ENCODE assay signal across 8 cellular contexts in genomic region chr2:159904127-159904564, GRCh38. TPM values are rescaled to one million over a fixed set of nuclear protein-coding genes. Genes with fewer than 3 reads are reported as not detected.
DNase-seq lines count a peak whose midpoint lies in the region; ATAC-seq and TF ChIP-seq lines count a peak whose summit lies in the region.

No MANE protein-coding gene starts in this region.

- intact Hi-C loops in Right ventricle myocardium inferior (cut with DNase I) (no loop called here), cardiac septum (cut with DNase I) (no loop called here)

- H3K4me3 Mint-ChIP-seq in activated CD4-positive, alpha-beta T cell treated with anti-CD3 and anti-CD28 coated beads, Interleukin-2, amount 10 ng/mL, durations not matched to agents 7 days and 5 days = peak overlapping the region; percentile 100
- H3K4me3 Mint-ChIP-seq in osteocyte (ENCODE audit: unreplicated experiment) = peak overlapping the region; percentile 30

- H3K9me3 Mint-ChIP-seq in activated CD4-positive, alpha-beta T cell treated with anti-CD3 and anti-CD28 coated beads, Interleukin-2, amount 10 ng/mL, durations not matched to agents 7 days and 5 days = no peaks in the 10 kb centered on the region
- no peaks in the 10 kb centered on the region for H3K9me3 Mint-ChIP-seq in osteocyte (ENCODE audit: unreplicated experiment)

- POLR2A ChIA-PET in activated CD4-positive, alpha-beta T cell treated with anti-CD3 and anti-CD28 coated beads, Interleukin-2, amount 10 ng/mL, durations not matched to agents 7 days and 5 days (lab: Charles Lee) = no interaction called here

- DNase-seq in Right ventricle myocardium inferior (ENCODE audit: missing footprints) (peak; percentile 63), cardiac septum (ENCODE audit: low spot score) (no peak), epithelial cell of proximal tubule (ENCODE audit: low read depth) (no peak), osteocyte (ENCODE audit: extremely low spot score, unreplicated experiment) (peak; percentile 84), mesenteric fat pad (ENCODE audit: low spot score) (no peak)
- DNase-seq in activated CD4-positive, alpha-beta T cell treated with anti-CD3 and anti-CD28 coated beads, Interleukin-2, amount 10 ng/mL, durations not matched to agents 7 days and 5 days = peak; percentile 45

- H3K27ac ChIP-seq in urinary bladder (ENCODE audit: low read depth) = peak overlapping the region; percentile 4

- CTCF ChIA-PET in activated CD4-positive, alpha-beta T cell treated with anti-CD3 and anti-CD28 coated beads, Interleukin-2, amount 10 ng/mL, durations not matched to agents 7 days and 5 days (lab: Charles Lee) = interaction anchor here (0.9 to 1.3 kb wide), 5 partner anchors 10 to 23 kb away, joined by 3 read pairs; no protein-coding TSS in a partner anchor

- WGBS in urinary bladder = 7% methylated on average over 28 of the region's 28 CpGs

- peak; percentile 41 for ATAC-seq in Right ventricle myocardium inferior
- ATAC-seq in HG03175 (IDR thresholded peaks at IDR 0.05; ENCODE audit: unreplicated experiment) = peak; percentile 33

- H3K36me3 ChIP-seq in urinary bladder (ENCODE audit: insufficient read depth) = no peaks in the 10 kb centered on the region

- TF ChIP-seq CTCF in epithelial cell of proximal tubule (conservative IDR thresholded peaks at IDR 0.05; ENCODE audit: low read depth, low read length) (no peak), osteocyte (IDR thresholded peaks at IDR 0.05) (no peak)

- no peaks in the 10 kb centered on the region for H3K27me3 Mint-ChIP-seq in activated CD4-positive, alpha-beta T cell treated with anti-CD3 and anti-CD28 coated beads, Interleukin-2, amount 10 ng/mL, durations not matched to agents 7 days and 5 days
- H3K27me3 Mint-ChIP-seq in osteocyte (ENCODE audit: unreplicated experiment) = peaks cover 12% of the 10 kb centered on the region

- H3K36me3 Mint-ChIP-seq in activated CD4-positive, alpha-beta T cell treated with anti-CD3 and anti-CD28 coated beads, Interleukin-2, amount 10 ng/mL, durations not matched to agents 7 days and 5 days (ENCODE audit: low read depth) = peaks cover 13% of the 10 kb centered on the region
- H3K36me3 Mint-ChIP-seq in osteocyte (ENCODE audit: unreplicated experiment) = no peaks in the 10 kb centered on the region

- H3K4me1 Mint-ChIP-seq in activated CD4-positive, alpha-beta T cell treated with anti-CD3 and anti-CD28 coated beads, Interleukin-2, amount 10 ng/mL, durations not matched to agents 7 days and 5 days = peaks cover 45% of the 10 kb centered on the region
- H3K4me1 Mint-ChIP-seq in osteocyte (ENCODE audit: unreplicated experiment) = peaks cover 17% of the 10 kb centered on the region

- H3K27ac Mint-ChIP-seq in activated CD4-positive, alpha-beta T cell treated with anti-CD3 and anti-CD28 coated beads, Interleukin-2, amount 10 ng/mL, durations not matched to agents 7 days and 5 days = peak overlapping the region; percentile 100
- H3K27ac Mint-ChIP-seq in osteocyte (ENCODE audit: unreplicated experiment) = no peak overlapping the region

- no peaks in the 10 kb centered on the region for H3K4me1 ChIP-seq in urinary bladder (ENCODE audit: insufficient read depth)

- peak overlapping the region; percentile 42 for H3K4me3 ChIP-seq in epithelial cell of proximal tubule (ENCODE audit: low read depth, low read length)
- peak overlapping the region; percentile 46 for H3K4me3 ChIP-seq in urinary bladder (ENCODE audit: low read depth, low read length)

RNA-seq across cellular contexts. Expression of gene LY75, which starts 0.4 kb away (rescaled TPM):
- 0.57 TPM for total RNA-seq in Right ventricle myocardium inferior
- 0.81 TPM for total RNA-seq in cardiac septum
- total RNA-seq in activated CD4-positive, alpha-beta T cell treated with anti-CD3 and anti-CD28 coated beads, Interleukin-2, amount 10 ng/mL, durations not matched to agents 7 days and 5 days = 10 to 100 TPM; 32.3 to 33.3 TPM
- 3.2 and 6.4 TPM in 2 replicates for total RNA-seq in epithelial cell of proximal tubule
- 0.63 and 0.86 TPM in 2 replicates for total RNA-seq in osteocyte
- total RNA-seq in urinary bladder = 12.4 TPM
- polyA plus RNA-seq in urinary bladder = 3.8 TPM
- total RNA-seq in mesenteric fat pad = 3.0 TPM

Comparison
In these comparisons a context has a peak if more than half of its experiments do, and no peak if none do; other contexts are left out.
1. DNase-seq: peak in Right ventricle myocardium inferior (single experiment), activated CD4-positive, alpha-beta T cell treated with anti-CD3 and anti-CD28 coated beads, Interleukin-2, amount 10 ng/mL, durations not matched to agents 7 days and 5 days (single experiment) and osteocyte (single experiment); none in cardiac septum (single experiment), epithelial cell of proximal tubule (single experiment) and mesenteric fat pad (single experiment).